2 cellular contexts compared by ENCODE assay signal in the genomic region with DNA sequence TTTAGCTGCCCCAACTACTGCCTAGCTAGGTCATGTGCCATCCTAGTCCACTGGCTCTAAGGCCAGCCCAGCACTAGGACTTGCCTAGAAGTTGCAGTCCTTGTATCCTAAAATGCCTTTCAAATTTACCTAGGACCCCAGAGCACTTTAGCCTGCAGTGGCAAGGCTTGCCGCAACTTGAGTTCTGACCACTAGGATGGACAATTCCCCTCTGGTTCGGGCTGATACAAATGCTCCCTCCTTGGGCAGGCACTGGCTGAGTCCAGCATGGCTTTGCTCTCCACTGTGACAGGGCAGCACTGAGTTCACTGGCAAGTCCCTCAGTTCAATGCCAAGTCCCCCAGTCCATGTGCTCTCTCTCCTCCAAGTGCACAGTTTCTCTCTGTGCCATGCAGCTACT.
TF ChIP-seq lines count a peak whose summit lies in the region.

No MANE protein-coding gene starts in this region.

TF ChIP-seq in HCT116, 20 proteins besides CTCF, POLR2A, EP300 and RAD21:
- TF ChIP-seq FOSL1 (IDR thresholded peaks at IDR 0.05; ENCODE audit: low read depth): no peak
- TF ChIP-seq EZH2 (IDR thresholded peaks at IDR 0.05): no peak

TF ChIP-seq in K562, 482 proteins besides CTCF, POLR2A, EP300 and RAD21:
- TF ChIP-seq TCF7 (IDR thresholded peaks at IDR 0.05; ENCODE audit: borderline replicate concordance) (no peak), CBFA2T2 (conservative IDR thresholded peaks at IDR 0.05) (no peak), ZSCAN29 (IDR thresholded peaks at IDR 0.05) (no peak), MIER1 (IDR thresholded peaks at IDR 0.05; ENCODE audit: low read depth) (no peak), TCF7L2 (IDR thresholded peaks at IDR 0.05; ENCODE audit: low read depth, low read length) (no peak), TSC22D4 (tag; IDR thresholded peaks at IDR 0.05) (no peak), LCOR (CRISPR knock-in tag; IDR thresholded peaks at IDR 0.05) (no peak), TAF15 (IDR thresholded peaks at IDR 0.05; ENCODE audit: low read depth, low read length) (no peak), ZNF583 (CRISPR knock-in tag; IDR thresholded peaks at IDR 0.05) (no peak), HNRNPH1 (optimal IDR thresholded peaks at IDR 0.05; ENCODE audit: low read depth, low read length) (no peak), ZNF41 (CRISPR knock-in tag; conservative IDR thresholded peaks at IDR 0.05) (no peak), RNF2 (IDR thresholded peaks at IDR 0.05) (no peak)
- TF ChIP-seq, protein P1, sequence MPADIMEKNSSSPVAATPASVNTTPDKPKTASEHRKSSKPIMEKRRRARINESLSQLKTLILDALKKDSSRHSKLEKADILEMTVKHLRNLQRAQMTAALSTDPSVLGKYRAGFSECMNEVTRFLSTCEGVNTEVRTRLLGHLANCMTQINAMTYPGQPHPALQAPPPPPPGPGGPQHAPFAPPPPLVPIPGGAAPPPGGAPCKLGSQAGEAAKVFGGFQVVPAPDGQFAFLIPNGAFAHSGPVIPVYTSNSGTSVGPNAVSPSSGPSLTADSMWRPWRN (IDR thresholded peaks at IDR 0.05; ENCODE audit: low read depth): no peak
- TF ChIP-seq, protein P2, sequence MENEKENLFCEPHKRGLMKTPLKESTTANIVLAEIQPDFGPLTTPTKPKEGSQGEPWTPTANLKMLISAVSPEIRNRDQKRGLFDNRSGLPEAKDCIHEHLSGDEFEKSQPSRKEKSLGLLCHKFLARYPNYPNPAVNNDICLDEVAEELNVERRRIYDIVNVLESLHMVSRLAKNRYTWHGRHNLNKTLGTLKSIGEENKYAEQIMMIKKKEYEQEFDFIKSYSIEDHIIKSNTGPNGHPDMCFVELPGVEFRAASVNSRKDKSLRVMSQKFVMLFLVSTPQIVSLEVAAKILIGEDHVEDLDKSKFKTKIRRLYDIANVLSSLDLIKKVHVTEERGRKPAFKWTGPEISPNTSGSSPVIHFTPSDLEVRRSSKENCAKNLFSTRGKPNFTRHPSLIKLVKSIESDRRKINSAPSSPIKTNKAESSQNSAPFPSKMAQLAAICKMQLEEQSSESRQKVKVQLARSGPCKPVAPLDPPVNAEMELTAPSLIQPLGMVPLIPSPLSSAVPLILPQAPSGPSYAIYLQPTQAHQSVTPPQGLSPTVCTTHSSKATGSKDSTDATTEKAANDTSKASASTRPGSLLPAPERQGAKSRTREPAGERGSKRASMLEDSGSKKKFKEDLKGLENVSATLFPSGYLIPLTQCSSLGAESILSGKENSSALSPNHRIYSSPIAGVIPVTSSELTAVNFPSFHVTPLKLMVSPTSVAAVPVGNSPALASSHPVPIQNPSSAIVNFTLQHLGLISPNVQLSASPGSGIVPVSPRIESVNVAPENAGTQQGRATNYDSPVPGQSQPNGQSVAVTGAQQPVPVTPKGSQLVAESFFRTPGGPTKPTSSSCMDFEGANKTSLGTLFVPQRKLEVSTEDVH (IDR thresholded peaks at IDR 0.05; ENCODE audit: low read depth, partially characterized antibody): no peak
- TF ChIP-seq, protein P3, sequence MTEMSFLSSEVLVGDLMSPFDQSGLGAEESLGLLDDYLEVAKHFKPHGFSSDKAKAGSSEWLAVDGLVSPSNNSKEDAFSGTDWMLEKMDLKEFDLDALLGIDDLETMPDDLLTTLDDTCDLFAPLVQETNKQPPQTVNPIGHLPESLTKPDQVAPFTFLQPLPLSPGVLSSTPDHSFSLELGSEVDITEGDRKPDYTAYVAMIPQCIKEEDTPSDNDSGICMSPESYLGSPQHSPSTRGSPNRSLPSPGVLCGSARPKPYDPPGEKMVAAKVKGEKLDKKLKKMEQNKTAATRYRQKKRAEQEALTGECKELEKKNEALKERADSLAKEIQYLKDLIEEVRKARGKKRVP (CRISPR knock-in tag; IDR thresholded peaks at IDR 0.05): no peak
- TF ChIP-seq, protein P4, sequence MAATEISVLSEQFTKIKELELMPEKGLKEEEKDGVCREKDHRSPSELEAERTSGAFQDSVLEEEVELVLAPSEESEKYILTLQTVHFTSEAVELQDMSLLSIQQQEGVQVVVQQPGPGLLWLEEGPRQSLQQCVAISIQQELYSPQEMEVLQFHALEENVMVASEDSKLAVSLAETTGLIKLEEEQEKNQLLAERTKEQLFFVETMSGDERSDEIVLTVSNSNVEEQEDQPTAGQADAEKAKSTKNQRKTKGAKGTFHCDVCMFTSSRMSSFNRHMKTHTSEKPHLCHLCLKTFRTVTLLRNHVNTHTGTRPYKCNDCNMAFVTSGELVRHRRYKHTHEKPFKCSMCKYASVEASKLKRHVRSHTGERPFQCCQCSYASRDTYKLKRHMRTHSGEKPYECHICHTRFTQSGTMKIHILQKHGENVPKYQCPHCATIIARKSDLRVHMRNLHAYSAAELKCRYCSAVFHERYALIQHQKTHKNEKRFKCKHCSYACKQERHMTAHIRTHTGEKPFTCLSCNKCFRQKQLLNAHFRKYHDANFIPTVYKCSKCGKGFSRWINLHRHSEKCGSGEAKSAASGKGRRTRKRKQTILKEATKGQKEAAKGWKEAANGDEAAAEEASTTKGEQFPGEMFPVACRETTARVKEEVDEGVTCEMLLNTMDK (IDR thresholded peaks at IDR 0.05; ENCODE audit: borderline replicate concordance, insufficient read depth, low read depth, low read length, poor library complexity, severe bottlenecking): no peak
